19 cellular contexts compared by ENCODE assay signal in the genomic region with DNA sequence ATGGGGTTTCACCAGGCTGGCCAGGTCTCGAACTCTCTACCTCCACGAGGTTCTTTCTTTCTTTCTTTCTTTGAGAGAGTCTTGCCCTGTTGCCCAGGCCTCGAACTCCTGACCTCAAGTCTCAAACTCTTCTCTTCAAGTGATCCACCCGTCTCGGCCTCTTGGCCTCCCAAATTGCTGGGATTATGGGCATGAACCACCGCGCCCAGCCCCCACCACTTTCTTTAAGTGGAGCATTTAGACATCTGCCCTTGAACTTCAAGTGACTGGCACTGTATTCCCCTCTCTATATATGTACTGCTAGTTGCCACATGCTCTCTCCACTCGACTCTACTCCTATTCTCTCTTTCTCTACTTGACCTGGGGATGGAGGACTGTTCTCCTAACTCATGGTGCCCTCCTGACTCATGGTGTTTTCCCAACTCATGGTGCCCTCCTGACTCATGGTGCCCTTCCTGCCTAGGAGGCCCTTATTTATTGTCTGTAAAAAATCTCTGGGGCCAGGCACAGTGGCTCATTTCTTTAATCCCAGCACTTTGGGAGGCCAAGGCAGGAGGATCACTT. TPM values are rescaled to one million over a fixed set of nuclear protein-coding genes. Genes with fewer than 3 reads are reported as not detected.
DNase-seq lines count a peak whose midpoint lies in the region; ATAC-seq, FAIRE-seq and TF ChIP-seq lines count a peak whose summit lies in the region.
"Had no signal": no experiment of that assay in that cellular context is flagged by ENCODE, and none has a peak within 500 bp of the region (broad histone marks: within the 10 kb centered on the region; RNA-seq: fewer than 3 reads in every experiment).

No MANE protein-coding gene starts in this region.

- FAIRE-seq in bronchial epithelial cell (lab: Jason Lieb, UNC) = no peak

- peak; percentile 72 for ATAC-seq in activated CD8-positive, alpha-beta T cell treated with anti-CD3 and anti-CD28 coated beads for 36 hours
- ATAC-seq in activated CD8-positive, alpha-beta T cell treated with anti-CD3 and anti-CD28 coated beads, Interleukin-2, amount 10 ng/mL, durations not matched to agents 7 days and 5 days = no peak
- ATAC-seq in GM21526 (IDR thresholded peaks at IDR 0.05; ENCODE audit: low FRiP score, unreplicated experiment) = no peak
- ATAC-seq: T-helper 17 cell had no signal

- no peaks in the 10 kb centered on the region for H4K20me1 ChIP-seq in OCI-LY7 (ENCODE audit: insufficient read depth, low read length)

- intact Hi-C loops in activated CD8-positive, alpha-beta T cell treated with anti-CD3 and anti-CD28 coated beads for 36 hours (cut with micrococcal nuclease) = no loop called here
- intact Hi-C loops in spleen (cut with DNase I; ENCODE audit: low total_unique reads) (no loop called here), OCI-LY7 (cut with micrococcal nuclease; ENCODE audit: unreplicated experiment) (no loop called here), testis (cut with DNase I; ENCODE audit: low total_unique reads) (loop anchor here (5.0 kb wide), 1 partner anchor 142 kb away; no protein-coding TSS in a partner anchor)

- H3K4me2 ChIP-seq in OCI-LY7 (ENCODE audit: low read length) = no peak overlapping the region

- TF ChIP-seq POLR2A in spleen (IDR thresholded peaks at IDR 0.05) (no peak), testis (IDR thresholded peaks at IDR 0.05) (no peak)

- no peak overlapping the region for H2AFZ ChIP-seq in OCI-LY7 (ENCODE audit: low read length)

- H3K27me3 Mint-ChIP-seq in activated CD8-positive, alpha-beta T cell treated with anti-CD3 and anti-CD28 coated beads for 36 hours = peaks cover 1% of the 10 kb centered on the region
- H3K27me3 Mint-ChIP-seq in activated CD8-positive, alpha-beta T cell treated with anti-CD3 and anti-CD28 coated beads, Interleukin-2, amount 10 ng/mL, durations not matched to agents 7 days and 5 days (ENCODE audit: low read depth) = peaks cover 3% of the 10 kb centered on the region

- H3K4me1 ChIP-seq in HEK293 (ENCODE audit: control insufficient read depth, insufficient read depth, low read length) (no peaks in the 10 kb centered on the region), spleen (peaks cover 0 to 5% (median 0%) of the 10 kb centered on the region in 6 donors), OCI-LY7 (ENCODE audit: insufficient read depth, low read length, poor library complexity, severe bottlenecking) (no peaks in the 10 kb centered on the region), testis (no peaks in the 10 kb centered on the region)

- no peaks in the 10 kb centered on the region for H3K4me1 Mint-ChIP-seq in activated CD8-positive, alpha-beta T cell treated with anti-CD3 and anti-CD28 coated beads for 36 hours (ENCODE audit: low read depth)
- no peaks in the 10 kb centered on the region for H3K4me1 Mint-ChIP-seq in activated CD8-positive, alpha-beta T cell treated with anti-CD3 and anti-CD28 coated beads, Interleukin-2, amount 10 ng/mL, durations not matched to agents 7 days and 5 days (ENCODE audit: low read depth)
- H3K4me1 Mint-ChIP-seq: brain had no signal

- no peak overlapping the region for H3K27ac Mint-ChIP-seq in activated CD8-positive, alpha-beta T cell treated with anti-CD3 and anti-CD28 coated beads for 36 hours
- H3K27ac Mint-ChIP-seq in activated CD8-positive, alpha-beta T cell treated with anti-CD3 and anti-CD28 coated beads, Interleukin-2, amount 10 ng/mL, durations not matched to agents 7 days and 5 days = no peak overlapping the region
- H3K27ac Mint-ChIP-seq: activated naive CD8-positive, alpha-beta T cell; brain; T-helper 17 cell had no signal

- no peaks in the 10 kb centered on the region for H3K9me3 Mint-ChIP-seq in activated CD8-positive, alpha-beta T cell treated with anti-CD3 and anti-CD28 coated beads for 36 hours
- H3K9me3 Mint-ChIP-seq in activated CD8-positive, alpha-beta T cell treated with anti-CD3 and anti-CD28 coated beads, Interleukin-2, amount 10 ng/mL, durations not matched to agents 7 days and 5 days (ENCODE audit: insufficient read depth) = no peaks in the 10 kb centered on the region

- H3K9me3 ChIP-seq in HEK293 (ENCODE audit: control insufficient read depth, insufficient read depth, low read depth, low read length) (no peaks in the 10 kb centered on the region), spleen (no peaks in the 10 kb centered on the region), OCI-LY7 (ENCODE audit: low read length) (no peaks in the 10 kb centered on the region), testis (no peaks in the 10 kb centered on the region)
- H3K9me3 ChIP-seq: ovary, tibial nerve had no signal

- H3K27ac ChIP-seq in HEK293 (ENCODE audit: extremely low read depth, low read depth, low read length) (no peak overlapping the region), spleen (no peak overlapping the region), OCI-LY7 (ENCODE audit: low read depth, low read length, poor library complexity, severe bottlenecking) (no peak overlapping the region), testis (no peak overlapping the region)
- H3K27ac ChIP-seq: ovary, skin epidermis, tibial nerve had no signal

- CTCF ChIA-PET in activated CD8-positive, alpha-beta T cell treated with anti-CD3 and anti-CD28 coated beads for 36 hours (lab: Charles Lee) = no interaction called here
- CTCF ChIA-PET in activated CD8-positive, alpha-beta T cell treated with anti-CD3 and anti-CD28 coated beads, Interleukin-2, amount 10 ng/mL, durations not matched to agents 7 days and 5 days (lab: Charles Lee) = no interaction called here
- CTCF ChIA-PET in HEK293 (lab: Yijun Ruan, JAX) = no interaction called here
- CTCF ChIA-PET in OCI-LY7 (lab: Charles Lee; ENCODE audit: unreplicated experiment) = no interaction called here

- H3K36me3 Mint-ChIP-seq in activated CD8-positive, alpha-beta T cell treated with anti-CD3 and anti-CD28 coated beads for 36 hours (ENCODE audit: low read depth) = no peaks in the 10 kb centered on the region
- H3K36me3 Mint-ChIP-seq in activated CD8-positive, alpha-beta T cell treated with anti-CD3 and anti-CD28 coated beads, Interleukin-2, amount 10 ng/mL, durations not matched to agents 7 days and 5 days (ENCODE audit: low read depth) = no peaks in the 10 kb centered on the region
- H3K36me3 Mint-ChIP-seq: brain had no signal

- POLR2A ChIA-PET in activated CD8-positive, alpha-beta T cell treated with anti-CD3 and anti-CD28 coated beads for 36 hours (lab: Charles Lee) = no interaction called here
- POLR2A ChIA-PET in activated CD8-positive, alpha-beta T cell treated with anti-CD3 and anti-CD28 coated beads, Interleukin-2, amount 10 ng/mL, durations not matched to agents 7 days and 5 days (lab: Charles Lee) = no interaction called here
- POLR2A ChIA-PET in HEK293 (lab: Yijun Ruan, JAX) = no interaction called here
- POLR2A ChIA-PET in OCI-LY7 (lab: Charles Lee) = no interaction called here

- WGBS in spleen, 5 donors = 76 to 84% (median 82%) methylated on average over 8 of the region's 8 CpGs
- WGBS in testis, 2 donors = 85 to 89% methylated on average over 8 of the region's 8 CpGs

- no peaks in the 10 kb centered on the region for H3K27me3 ChIP-seq in bronchial epithelial cell (ENCODE audit: control insufficient read depth, insufficient read depth, low read length)
- H3K27me3 ChIP-seq in spleen (replicated peaks in 1 of 7) = peaks cover 0 to 22% (median 0%) of the 10 kb centered on the region in 7 donors
- no peaks in the 10 kb centered on the region for H3K27me3 ChIP-seq in testis
- H3K27me3 ChIP-seq: ovary had no signal

- H3K4me3 ChIP-seq in HEK293 (ENCODE audit: low read depth, low read length) (no peak overlapping the region), bronchial epithelial cell (ENCODE audit: low read depth, low read length) (no peak overlapping the region), spleen (no peak overlapping the region), OCI-LY7 (ENCODE audit: low read depth, low read length, poor library complexity, severe bottlenecking) (no peak overlapping the region), testis (no peak overlapping the region)
- H3K4me3 ChIP-seq: ovary, skin epidermis, tibial nerve had no signal

- BruUV-seq in OCI-LY7 (replicated peaks; lab: Mats Ljungman, UMichigan) = no TSS peak

- H3K36me3 ChIP-seq in HEK293 (ENCODE audit: control insufficient read depth in 2 of 2, insufficient read depth in 1 of 2, low read length in 2 of 2) = no peaks in the 10 kb centered on the region
- no peaks in the 10 kb centered on the region for H3K36me3 ChIP-seq in bronchial epithelial cell (ENCODE audit: control insufficient read depth, insufficient read depth, low read length)
- no peaks in the 10 kb centered on the region for H3K36me3 ChIP-seq in spleen
- H3K36me3 ChIP-seq in OCI-LY7 (ENCODE audit: insufficient read depth, low read length) = no peaks in the 10 kb centered on the region
- no peaks in the 10 kb centered on the region for H3K36me3 ChIP-seq in testis (ENCODE audit: low read depth, missing control alignments)
- H3K36me3 ChIP-seq: ovary, tibial nerve had no signal

- no peak overlapping the region for H3K4me3 Mint-ChIP-seq in activated CD8-positive, alpha-beta T cell treated with anti-CD3 and anti-CD28 coated beads for 36 hours
- H3K4me3 Mint-ChIP-seq in activated CD8-positive, alpha-beta T cell treated with anti-CD3 and anti-CD28 coated beads, Interleukin-2, amount 10 ng/mL, durations not matched to agents 7 days and 5 days = no peak overlapping the region
- H3K4me3 Mint-ChIP-seq: activated naive CD8-positive, alpha-beta T cell; brain; T-helper 17 cell had no signal

- H3K79me2 ChIP-seq in OCI-LY7 (ENCODE audit: insufficient read depth, low read depth, low read length) = no peaks in the 10 kb centered on the region

- H3K9me2 ChIP-seq in OCI-LY7 (ENCODE audit: insufficient read depth, low read length) = no peaks in the 10 kb centered on the region

- TF ChIP-seq CTCF in activated CD8-positive, alpha-beta T cell treated with anti-CD3 and anti-CD28 coated beads for 36 hours (IDR thresholded peaks at IDR 0.05) = no peak
- no peak for TF ChIP-seq CTCF in HEK293 (tag by site-specific recombination; IDR thresholded peaks at IDR 0.05)
- TF ChIP-seq CTCF in bronchial epithelial cell (IDR thresholded peaks at IDR 0.05; ENCODE audit: insufficient read depth, low read length, severe bottlenecking) = no peak
- no peak for TF ChIP-seq CTCF in spleen (IDR thresholded peaks at IDR 0.05 in 8 of 11, conservative IDR thresholded peaks at IDR 0.05 in 3 of 11)
- TF ChIP-seq CTCF in OCI-LY7 (conservative IDR thresholded peaks at IDR 0.05; ENCODE audit: low read length) = no peak
- TF ChIP-seq CTCF in testis (IDR thresholded peaks at IDR 0.05) = no peak

- peak; percentile 26 for DNase-seq in activated CD8-positive, alpha-beta T cell treated with anti-CD3 and anti-CD28 coated beads for 36 hours
- no peak for DNase-seq in activated CD8-positive, alpha-beta T cell treated with anti-CD3 and anti-CD28 coated beads, Interleukin-2, amount 10 ng/mL, durations not matched to agents 7 days and 5 days
- DNase-seq in bronchial epithelial cell (ENCODE audit: low read depth) (peak; percentile 81), spleen (peak; percentile 27), OCI-LY7 (ENCODE audit: low spot score) (no peak), testis (no peak)
- DNase-seq: activated CD4-positive, CD25-positive, alpha-beta regulatory T cell treated with anti-CD3 and anti-CD28 coated beads, Interleukin-2, amount 50 U/mL, for 72 hours; activated CD8-positive, alpha-beta memory T cell treated with anti-CD3 and anti-CD28 coated beads, Interleukin-2, amount 50 U/mL, for 48 hours; NCI-H146; ovary; T-helper 17 cell had no signal

RNA-seq across cellular contexts. Expression of a gene that starts 19.3 kb away (rescaled TPM):
- under 1 TPM in 1 of 2 experiments, not detected in 1; 0.25 TPM for total RNA-seq in activated CD8-positive, alpha-beta T cell treated with anti-CD3 and anti-CD28 coated beads for 36 hours
- total RNA-seq in activated CD8-positive, alpha-beta T cell treated with anti-CD3 and anti-CD28 coated beads, Interleukin-2, amount 10 ng/mL, durations not matched to agents 7 days and 5 days = not detected
- total RNA-seq in bronchial epithelial cell (0.13 TPM in 1 of 2 replicates, not detected in the other), spleen (10 to 100 TPM in 1 of 7 donors, 1 to 10 TPM in 6; 2.1 to 10.8 (median 4.4) TPM), OCI-LY7 (2022) (not detected in 2 replicates), testis (10 to 100 TPM in 1 of 2 donors, 1 to 10 TPM in 1; 9.8 to 10.5 TPM)
- polyA plus RNA-seq in spleen (1 to 10 TPM; 2.0 to 3.7 (median 3.1) TPM), testis (ENCODE audit: insufficient read depth, low read depth, low replicate concordance) (5.1 TPM)
- total RNA-seq in OCI-LY7 (2014; rRNA removed; shearing (Covaris generic)) = not detected in 2 replicates

RNA-seq across cellular contexts. Expression of a gene that starts 25.4 kb away (rescaled TPM):
- total RNA-seq in activated CD8-positive, alpha-beta T cell treated with anti-CD3 and anti-CD28 coated beads for 36 hours = 1 to 10 TPM; 2.1 to 2.2 TPM
- total RNA-seq in activated CD8-positive, alpha-beta T cell treated with anti-CD3 and anti-CD28 coated beads, Interleukin-2, amount 10 ng/mL, durations not matched to agents 7 days and 5 days = 1 to 10 TPM; 2.0 to 3.7 TPM
- total RNA-seq in bronchial epithelial cell = 4.2 and 4.7 TPM in 2 replicates
- total RNA-seq in spleen = 1 to 10 TPM; 1.3 to 5.6 (median 2.8) TPM
- 1 to 10 TPM; 4.2 to 6.9 (median 5.1) TPM for polyA plus RNA-seq in spleen
- 2.8 and 4.9 TPM in 2 replicates for total RNA-seq in OCI-LY7 (2014; rRNA removed; shearing (Covaris generic))
- total RNA-seq in OCI-LY7 (2022) = 3.3 and 3.8 TPM in 2 replicates
- 1 to 10 TPM; 3.0 to 4.2 TPM for total RNA-seq in testis
- 1.3 TPM for polyA plus RNA-seq in testis (ENCODE audit: insufficient read depth, low read depth, low replicate concordance)

RNA-seq across cellular contexts. Expression of a gene that starts 34.4 kb away (rescaled TPM):
- not detected for total RNA-seq in activated CD8-positive, alpha-beta T cell treated with anti-CD3 and anti-CD28 coated beads for 36 hours
- not detected for total RNA-seq in activated CD8-positive, alpha-beta T cell treated with anti-CD3 and anti-CD28 coated beads, Interleukin-2, amount 10 ng/mL, durations not matched to agents 7 days and 5 days
- under 0.01 TPM in 1 of 2 replicates, not detected in the other for total RNA-seq in bronchial epithelial cell
- under 1 TPM; 0.07 to 0.73 (median 0.30) TPM for total RNA-seq in spleen
- polyA plus RNA-seq in spleen = under 1 TPM; 0.17 to 0.29 (median 0.27) TPM
- total RNA-seq in OCI-LY7 (2014; rRNA removed; shearing (Covaris generic)) = not detected in 2 replicates
- not detected in 2 replicates for total RNA-seq in OCI-LY7 (2022)
- 1 to 10 TPM; 1.6 to 2.1 TPM for total RNA-seq in testis
- polyA plus RNA-seq in testis (ENCODE audit: insufficient read depth, low read depth, low replicate concordance) = 1.5 TPM
- total RNA-seq: G401, myocyte, T-helper 17 cell had no signal

RNA-seq across cellular contexts. Expression of a gene that starts 40.1 kb away (rescaled TPM):
- 100 to 1,000 TPM; 211 to 239 TPM for total RNA-seq in activated CD8-positive, alpha-beta T cell treated with anti-CD3 and anti-CD28 coated beads for 36 hours
- total RNA-seq in activated CD8-positive, alpha-beta T cell treated with anti-CD3 and anti-CD28 coated beads, Interleukin-2, amount 10 ng/mL, durations not matched to agents 7 days and 5 days = 100 to 1,000 TPM; 273 to 292 TPM
- total RNA-seq in bronchial epithelial cell (26.9 and 29.3 TPM in 2 replicates), spleen (100 to 1,000 TPM in 4 of 7 donors, 10 to 100 TPM in 3; 67.0 to 160 (median 132) TPM), OCI-LY7 (2022) (247 and 264 TPM in 2 replicates), testis (100 to 1,000 TPM; 255 to 291 TPM)
- polyA plus RNA-seq in spleen (100 to 1,000 TPM in 1 of 3 donors, 10 to 100 TPM in 2; 54.7 to 104 (median 92.6) TPM), testis (ENCODE audit: insufficient read depth, low read depth, low replicate concordance) (389 TPM)
- total RNA-seq in OCI-LY7 (2014; rRNA removed; shearing (Covaris generic)) = 154 and 174 TPM in 2 replicates

RNA-seq across cellular contexts. Expression of a gene that starts 47.8 kb away (rescaled TPM):
- 10 to 100 TPM; 27.5 to 28.4 TPM for total RNA-seq in activated CD8-positive, alpha-beta T cell treated with anti-CD3 and anti-CD28 coated beads for 36 hours
- 10 to 100 TPM; 25.5 to 28.6 TPM for total RNA-seq in activated CD8-positive, alpha-beta T cell treated with anti-CD3 and anti-CD28 coated beads, Interleukin-2, amount 10 ng/mL, durations not matched to agents 7 days and 5 days
- total RNA-seq in bronchial epithelial cell = 33.0 and 70.3 TPM in 2 replicates
- total RNA-seq in spleen = 10 to 100 TPM; 17.6 to 30.2 (median 22.2) TPM
- polyA plus RNA-seq in spleen = 10 to 100 TPM; 12.4 to 22.4 (median 14.8) TPM
- total RNA-seq in OCI-LY7 (2014; rRNA removed; shearing (Covaris generic)) = 2.2 and 3.3 TPM in 2 replicates
- total RNA-seq in OCI-LY7 (2022) = 1.8 and 3.1 TPM in 2 replicates
- 10 to 100 TPM; 46.8 to 99.6 TPM for total RNA-seq in testis
- polyA plus RNA-seq in testis (ENCODE audit: insufficient read depth, low read depth, low replicate concordance) = 49.8 TPM

Comparison
In these comparisons a context has a peak if more than half of its experiments do, and no peak if none do; other contexts are left out.
1. DNase-seq: peak in activated CD8-positive, alpha-beta T cell treated with anti-CD3 and anti-CD28 coated beads for 36 hours (single experiment), bronchial epithelial cell (single experiment) and spleen (single experiment); none in activated CD8-positive, alpha-beta T cell treated with anti-CD3 and anti-CD28 coated beads, Interleukin-2, amount 10 ng/mL, durations not matched to agents 7 days and 5 days (single experiment), OCI-LY7 (single experiment) and testis (single experiment).